Comparison of ENCODE assay signal across 23 cellular contexts in genomic region chr18:74217476-74218143, GRCh38.
A peak's percentile ranks its signal among the peaks of the same experiment; 100 is the strongest.
DNase-seq lines count a peak whose midpoint lies in the region; ATAC-seq, FAIRE-seq and TF ChIP-seq lines count a peak whose summit lies in the region.
"Had no signal": no experiment of that assay in that cellular context is flagged by ENCODE, and none has a peak within 500 bp of the region (broad histone marks: within the 10 kb centered on the region; RNA-seq: fewer than 3 reads in every experiment).

No MANE protein-coding gene starts in this region.

- no peak for TF ChIP-seq CTCF in pancreas (IDR thresholded peaks at IDR 0.05)
- no peak for TF ChIP-seq CTCF in vagina (IDR thresholded peaks at IDR 0.05)

- TF ChIP-seq POLR2A in vagina (IDR thresholded peaks at IDR 0.05) = no peak

- peak; percentile 68 for DNase-seq in GF-D8 (lab: John Stamatoyannopoulos, UW)
- peak; percentile 22 for DNase-seq in NOMO-1 treated with dmso at 0.1 percent for 144 hours (lab: John Stamatoyannopoulos, UW; ENCODE audit: unreplicated experiment)
- peak in 3 of 6 donors; percentile 64 to 70 (median 70) for DNase-seq in pancreas
- no peak for DNase-seq in stimulated activated CD4-positive, alpha-beta T cell treated with anti-CD3 and anti-CD28 coated beads, Interleukin-4, amount 100 ng/mL, for 24 hours
- DNase-seq in vagina (ENCODE audit: extremely low spot score in 2 of 2) = no peak
- DNase-seq: activated CD4-positive, alpha-beta T cell treated with anti-CD3 and anti-CD28 coated beads for 4 hours; activated naive CD4-positive, alpha-beta T cell treated with anti-CD3 and anti-CD28 coated beads, Interleukin-2, amount 10 ng/mL, durations not matched to agents 7 days and 5 days; activated T-cell treated with anti-CD3 and anti-CD28 coated beads, Interleukin-2, amount 50 U/mL, for 72 hours; amygdala; colonic mucosa; DMS53; NCI-H1105; NCI-H2029 treated with DMSO at 0.1 percent for 48 hours; NCI-H446 treated with DMSO at 0.1 percent for 48 hours; tibial artery had no signal

- FAIRE-seq in pancreas (lab: Jason Lieb, UNC) = no peak
- FAIRE-seq: A549, keratinocyte had no signal

- H3K27me3 ChIP-seq in pancreas (no peaks in the 10 kb centered on the region), vagina (no peaks in the 10 kb centered on the region)
- H3K27me3 ChIP-seq: colonic mucosa had no signal

- H3K4me1 ChIP-seq in pancreas (peaks cover 11 to 15% (median 11%) of the 10 kb centered on the region in 3 donors), vagina (no peaks in the 10 kb centered on the region)
- H3K4me1 ChIP-seq: A549, colonic mucosa, SJSA1, tibial artery had no signal

- H3K36me3 ChIP-seq in pancreas (no peaks in the 10 kb centered on the region), vagina (no peaks in the 10 kb centered on the region)
- H3K36me3 ChIP-seq: colonic mucosa, SJSA1, tibial artery had no signal

- 14 to 17% methylated on average over 7 of the region's 7 CpGs for WGBS in pancreas, 2 donors

- no peak overlapping the region for H3K4me3 ChIP-seq in pancreas
- H3K4me3 ChIP-seq in vagina = no peak overlapping the region
- H3K4me3 ChIP-seq: A549, colonic mucosa, SJSA1, tibial artery had no signal

- H3K9me3 ChIP-seq in pancreas (no peaks in the 10 kb centered on the region), vagina (no peaks in the 10 kb centered on the region)
- H3K9me3 ChIP-seq: A549, colonic mucosa, SJSA1, tibial artery had no signal

- ATAC-seq in esophagus mucosa = peak; percentile 80
- ATAC-seq in pancreas = peak; percentile 92 to 94 (median 93)
- no peak for ATAC-seq in HG02852 (IDR thresholded peaks at IDR 0.05; ENCODE audit: unreplicated experiment)
- no peak for ATAC-seq in GM19023 (IDR thresholded peaks at IDR 0.05; ENCODE audit: unreplicated experiment)
- ATAC-seq: A549; activated T-cell treated with anti-CD3 and anti-CD28 coated beads, Interleukin-2, amount 50 U/mL, for 72 hours; Panc1; sciatic nerve had no signal

- H3K27ac ChIP-seq in pancreas (peak overlapping the region in 2 of 4 donors; percentile 64 to 65), vagina (no peak overlapping the region)
- H3K27ac ChIP-seq: A549, colonic mucosa, SJSA1, tibial artery had no signal

- intact Hi-C loops in pancreas (cut with DNase I) (no loop called here), vagina (cut with DNase I) (no loop called here)

Comparison
In these comparisons a context has a peak if more than half of its experiments do, and no peak if none do; other contexts are left out.
1. DNase-seq: peak in GF-D8 (single experiment) and NOMO-1 treated with dmso at 0.1 percent for 144 hours (single experiment); none in stimulated activated CD4-positive, alpha-beta T cell treated with anti-CD3 and anti-CD28 coated beads, Interleukin-4, amount 100 ng/mL, for 24 hours (single experiment) and vagina (0 of 2).
2. ATAC-seq: peak in esophagus mucosa (single experiment) and pancreas (4 of 4); none in HG02852 (single experiment) and GM19023 (single experiment).